ENCODE assay signal across 1 cellular context in the genomic region with DNA sequence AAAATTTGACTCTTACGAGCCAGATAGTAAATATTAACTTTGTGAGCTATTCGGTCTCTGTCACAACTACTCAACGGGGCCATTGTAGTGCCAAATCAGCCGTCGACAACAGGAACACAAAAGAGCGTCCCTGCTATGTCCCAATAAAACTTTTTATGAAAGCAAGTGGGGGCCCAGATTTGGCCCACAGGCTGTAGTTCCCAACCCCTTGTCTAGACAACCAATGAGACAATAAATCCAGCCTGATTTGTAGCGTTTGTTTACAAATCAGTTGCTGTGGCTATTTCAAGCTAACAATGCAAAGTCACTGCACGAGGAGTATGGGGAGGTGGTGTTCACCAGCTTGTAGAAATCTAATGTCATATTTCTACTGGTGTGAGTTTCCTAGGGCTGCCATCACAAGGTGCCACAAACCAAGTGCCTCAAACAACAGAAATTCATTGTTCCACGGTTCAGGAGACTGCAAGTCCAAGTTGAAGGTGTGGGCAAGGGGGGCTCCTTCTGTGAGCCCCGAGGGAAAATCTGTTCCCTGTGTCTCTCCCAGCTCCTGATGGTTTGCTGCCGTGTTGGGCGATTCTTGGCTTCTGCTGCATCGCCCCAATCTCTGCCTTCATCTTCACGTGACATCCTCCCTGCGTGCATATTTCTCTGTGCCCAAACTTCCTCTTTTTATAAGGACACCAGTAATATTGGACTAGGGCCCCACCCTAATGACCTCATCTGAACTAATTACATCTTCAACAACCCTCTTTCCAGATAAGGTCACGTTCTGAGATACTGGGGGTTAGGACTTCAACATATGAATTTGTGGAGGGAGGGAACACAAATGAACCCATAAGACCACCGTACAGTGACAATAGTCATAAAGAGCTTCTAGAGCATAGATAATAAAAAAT.
TF ChIP-seq lines count a peak whose summit lies in the region.

No MANE protein-coding gene starts in this region.

TF ChIP-seq in K562, 482 proteins besides CTCF, POLR2A, EP300 and RAD21 (continued from another document and continues in another):
- TF ChIP-seq, protein P1, sequence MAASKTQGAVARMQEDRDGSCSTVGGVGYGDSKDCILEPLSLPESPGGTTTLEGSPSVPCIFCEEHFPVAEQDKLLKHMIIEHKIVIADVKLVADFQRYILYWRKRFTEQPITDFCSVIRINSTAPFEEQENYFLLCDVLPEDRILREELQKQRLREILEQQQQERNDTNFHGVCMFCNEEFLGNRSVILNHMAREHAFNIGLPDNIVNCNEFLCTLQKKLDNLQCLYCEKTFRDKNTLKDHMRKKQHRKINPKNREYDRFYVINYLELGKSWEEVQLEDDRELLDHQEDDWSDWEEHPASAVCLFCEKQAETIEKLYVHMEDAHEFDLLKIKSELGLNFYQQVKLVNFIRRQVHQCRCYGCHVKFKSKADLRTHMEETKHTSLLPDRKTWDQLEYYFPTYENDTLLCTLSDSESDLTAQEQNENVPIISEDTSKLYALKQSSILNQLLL (CRISPR knock-in tag; IDR thresholded peaks at IDR 0.05; ENCODE audit: borderline replicate concordance): no peak
- TF ChIP-seq ZNF12 (CRISPR knock-in tag; IDR thresholded peaks at IDR 0.05) (no peak), KAT2B (IDR thresholded peaks at IDR 0.05; ENCODE audit: low read depth, low read length) (no peak), RBM15 (IDR thresholded peaks at IDR 0.05; ENCODE audit: insufficient read depth, low read length) (no peak), SIRT6 (IDR thresholded peaks at IDR 0.05; ENCODE audit: low read depth, low read length) (no peak), ADNP (tag; IDR thresholded peaks at IDR 0.05) (no peak; the same call in 1 of the 2 replicates), GATAD2B (IDR thresholded peaks at IDR 0.05; ENCODE audit: borderline replicate concordance) (peak; percentile 69; the same call in 1 of the 2 replicates), SRF (CRISPR knock-in tag; IDR thresholded peaks at IDR 0.05) (peak in 1 of 2 experiments; percentile 81; a peak in 2 of 4 replicates), MAFK (IDR thresholded peaks at IDR 0.05; ENCODE audit: low read length) (no peak), TEAD2 (tag; IDR thresholded peaks at IDR 0.05) (no peak), ZBTB7A (IDR thresholded peaks at IDR 0.05; ENCODE audit: borderline replicate concordance, control insufficient read depth, low read depth, low read length) (no peak), JUNB (CRISPR knock-in tag; conservative IDR thresholded peaks at IDR 0.05) (no peak), DIDO1 (tag; IDR thresholded peaks at IDR 0.05; ENCODE audit: low read depth) (no peak), RNF2 (IDR thresholded peaks at IDR 0.05) (0 out of 2 replicates have a peak, but pooled peaks have one; percentile 16), RBM25 (IDR thresholded peaks at IDR 0.05; ENCODE audit: low read depth, low read length, severe bottlenecking) (no peak), TAF15 (IDR thresholded peaks at IDR 0.05; ENCODE audit: low read depth, low read length) (no peak), ZNF347 (CRISPR knock-in tag; IDR thresholded peaks at IDR 0.05; ENCODE audit: low read depth) (no peak), TGIF2 (CRISPR knock-in tag; IDR thresholded peaks at IDR 0.05) (no peak), ZNF24 (IDR thresholded peaks at IDR 0.05) (no peak), PHF21A (IDR thresholded peaks at IDR 0.05; ENCODE audit: borderline replicate concordance, low read depth) (no peak), POLR3G (IDR thresholded peaks at IDR 0.05; ENCODE audit: extremely low read depth, insufficient read length, insufficient replicate concordance) (no peak), TCF7 (IDR thresholded peaks at IDR 0.05; ENCODE audit: borderline replicate concordance) (no peak), ZZZ3 (IDR thresholded peaks at IDR 0.05) (no peak), COPS2 (conservative IDR thresholded peaks at IDR 0.05) (no peak), C11orf30 (IDR thresholded peaks at IDR 0.05; ENCODE audit: low read depth) (no peak), ZNF431 (CRISPR knock-in tag; IDR thresholded peaks at IDR 0.05) (no peak), SMAD4 (CRISPR knock-in tag; conservative IDR thresholded peaks at IDR 0.05) (peak; percentile 21; the same call in 1 of the 2 replicates), SMC3 (conservative IDR thresholded peaks at IDR 0.05; ENCODE audit: insufficient read depth, low read depth, low read length) (no peak), CCNT2 (IDR thresholded peaks at IDR 0.05; ENCODE audit: borderline replicate concordance, extremely low read depth, insufficient read length, low read depth, low read length) (peak; percentile 37), PHTF2 (CRISPR knock-in tag; IDR thresholded peaks at IDR 0.05) (no peak), ZNF764 (CRISPR knock-in tag; IDR thresholded peaks at IDR 0.05; ENCODE audit: low read depth) (no peak), RBM22 (IDR thresholded peaks at IDR 0.05; ENCODE audit: low read depth, low read length, poor library complexity, severe bottlenecking) (no peak), ZNF778 (CRISPR knock-in tag; IDR thresholded peaks at IDR 0.05) (no peak), ZNF23 (CRISPR knock-in tag; IDR thresholded peaks at IDR 0.05) (no peak), ZNF263 (CRISPR knock-in tag; IDR thresholded peaks at IDR 0.05; ENCODE audit: borderline replicate concordance) (0 out of 2 replicates have a peak, but pooled peaks have one; percentile 18), PPARD (CRISPR knock-in tag; IDR thresholded peaks at IDR 0.05) (no peak), TRIM28 (IDR thresholded peaks at IDR 0.05) (no peak), ZNF217 (CRISPR knock-in tag; IDR thresholded peaks at IDR 0.05) (no peak), ZNF830 (CRISPR knock-in tag; IDR thresholded peaks at IDR 0.05) (no peak), SRSF7 (optimal IDR thresholded peaks at IDR 0.05; ENCODE audit: low read depth, low read length) (no peak), MYC (IDR thresholded peaks at IDR 0.05; ENCODE audit: low read depth, low read length) (peak; percentile 48; the same call in 1 of the 2 replicates), MYC (CRISPR knock-in tag; IDR thresholded peaks at IDR 0.05; ENCODE audit: borderline replicate concordance, low read depth) (no peak), NONO (IDR thresholded peaks at IDR 0.05; ENCODE audit: low read depth in 2 of 2, low read length in 1 of 2) (no peak)
- TF ChIP-seq, protein P2, sequence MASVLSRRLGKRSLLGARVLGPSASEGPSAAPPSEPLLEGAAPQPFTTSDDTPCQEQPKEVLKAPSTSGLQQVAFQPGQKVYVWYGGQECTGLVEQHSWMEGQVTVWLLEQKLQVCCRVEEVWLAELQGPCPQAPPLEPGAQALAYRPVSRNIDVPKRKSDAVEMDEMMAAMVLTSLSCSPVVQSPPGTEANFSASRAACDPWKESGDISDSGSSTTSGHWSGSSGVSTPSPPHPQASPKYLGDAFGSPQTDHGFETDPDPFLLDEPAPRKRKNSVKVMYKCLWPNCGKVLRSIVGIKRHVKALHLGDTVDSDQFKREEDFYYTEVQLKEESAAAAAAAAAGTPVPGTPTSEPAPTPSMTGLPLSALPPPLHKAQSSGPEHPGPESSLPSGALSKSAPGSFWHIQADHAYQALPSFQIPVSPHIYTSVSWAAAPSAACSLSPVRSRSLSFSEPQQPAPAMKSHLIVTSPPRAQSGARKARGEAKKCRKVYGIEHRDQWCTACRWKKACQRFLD (CRISPR knock-in tag; IDR thresholded peaks at IDR 0.05): peak; percentile 24; the same call in 1 of the 2 replicates
- TF ChIP-seq, protein P3, sequence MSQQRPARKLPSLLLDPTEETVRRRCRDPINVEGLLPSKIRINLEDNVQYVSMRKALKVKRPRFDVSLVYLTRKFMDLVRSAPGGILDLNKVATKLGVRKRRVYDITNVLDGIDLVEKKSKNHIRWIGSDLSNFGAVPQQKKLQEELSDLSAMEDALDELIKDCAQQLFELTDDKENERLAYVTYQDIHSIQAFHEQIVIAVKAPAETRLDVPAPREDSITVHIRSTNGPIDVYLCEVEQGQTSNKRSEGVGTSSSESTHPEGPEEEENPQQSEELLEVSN (IDR thresholded peaks at IDR 0.05; ENCODE audit: borderline replicate concordance in 1 of 2, extremely low read depth in 1 of 2, insufficient read depth in 1 of 2, insufficient read length in 1 of 2, low read depth in 1 of 2, low read length in 1 of 2, poor library complexity in 1 of 2, severe bottlenecking in 1 of 2): no peak
- TF ChIP-seq, protein P4, sequence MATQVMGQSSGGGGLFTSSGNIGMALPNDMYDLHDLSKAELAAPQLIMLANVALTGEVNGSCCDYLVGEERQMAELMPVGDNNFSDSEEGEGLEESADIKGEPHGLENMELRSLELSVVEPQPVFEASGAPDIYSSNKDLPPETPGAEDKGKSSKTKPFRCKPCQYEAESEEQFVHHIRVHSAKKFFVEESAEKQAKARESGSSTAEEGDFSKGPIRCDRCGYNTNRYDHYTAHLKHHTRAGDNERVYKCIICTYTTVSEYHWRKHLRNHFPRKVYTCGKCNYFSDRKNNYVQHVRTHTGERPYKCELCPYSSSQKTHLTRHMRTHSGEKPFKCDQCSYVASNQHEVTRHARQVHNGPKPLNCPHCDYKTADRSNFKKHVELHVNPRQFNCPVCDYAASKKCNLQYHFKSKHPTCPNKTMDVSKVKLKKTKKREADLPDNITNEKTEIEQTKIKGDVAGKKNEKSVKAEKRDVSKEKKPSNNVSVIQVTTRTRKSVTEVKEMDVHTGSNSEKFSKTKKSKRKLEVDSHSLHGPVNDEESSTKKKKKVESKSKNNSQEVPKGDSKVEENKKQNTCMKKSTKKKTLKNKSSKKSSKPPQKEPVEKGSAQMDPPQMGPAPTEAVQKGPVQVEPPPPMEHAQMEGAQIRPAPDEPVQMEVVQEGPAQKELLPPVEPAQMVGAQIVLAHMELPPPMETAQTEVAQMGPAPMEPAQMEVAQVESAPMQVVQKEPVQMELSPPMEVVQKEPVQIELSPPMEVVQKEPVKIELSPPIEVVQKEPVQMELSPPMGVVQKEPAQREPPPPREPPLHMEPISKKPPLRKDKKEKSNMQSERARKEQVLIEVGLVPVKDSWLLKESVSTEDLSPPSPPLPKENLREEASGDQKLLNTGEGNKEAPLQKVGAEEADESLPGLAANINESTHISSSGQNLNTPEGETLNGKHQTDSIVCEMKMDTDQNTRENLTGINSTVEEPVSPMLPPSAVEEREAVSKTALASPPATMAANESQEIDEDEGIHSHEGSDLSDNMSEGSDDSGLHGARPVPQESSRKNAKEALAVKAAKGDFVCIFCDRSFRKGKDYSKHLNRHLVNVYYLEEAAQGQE (CRISPR knock-in tag; IDR thresholded peaks at IDR 0.05; ENCODE audit: low read depth): no peak
- TF ChIP-seq, protein P5, sequence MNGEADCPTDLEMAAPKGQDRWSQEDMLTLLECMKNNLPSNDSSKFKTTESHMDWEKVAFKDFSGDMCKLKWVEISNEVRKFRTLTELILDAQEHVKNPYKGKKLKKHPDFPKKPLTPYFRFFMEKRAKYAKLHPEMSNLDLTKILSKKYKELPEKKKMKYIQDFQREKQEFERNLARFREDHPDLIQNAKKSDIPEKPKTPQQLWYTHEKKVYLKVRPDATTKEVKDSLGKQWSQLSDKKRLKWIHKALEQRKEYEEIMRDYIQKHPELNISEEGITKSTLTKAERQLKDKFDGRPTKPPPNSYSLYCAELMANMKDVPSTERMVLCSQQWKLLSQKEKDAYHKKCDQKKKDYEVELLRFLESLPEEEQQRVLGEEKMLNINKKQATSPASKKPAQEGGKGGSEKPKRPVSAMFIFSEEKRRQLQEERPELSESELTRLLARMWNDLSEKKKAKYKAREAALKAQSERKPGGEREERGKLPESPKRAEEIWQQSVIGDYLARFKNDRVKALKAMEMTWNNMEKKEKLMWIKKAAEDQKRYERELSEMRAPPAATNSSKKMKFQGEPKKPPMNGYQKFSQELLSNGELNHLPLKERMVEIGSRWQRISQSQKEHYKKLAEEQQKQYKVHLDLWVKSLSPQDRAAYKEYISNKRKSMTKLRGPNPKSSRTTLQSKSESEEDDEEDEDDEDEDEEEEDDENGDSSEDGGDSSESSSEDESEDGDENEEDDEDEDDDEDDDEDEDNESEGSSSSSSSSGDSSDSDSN (IDR thresholded peaks at IDR 0.05; ENCODE audit: borderline replicate concordance in 1 of 2, low read depth in 2 of 2, low read length in 2 of 2): no peak
- TF ChIP-seq, protein P6, sequence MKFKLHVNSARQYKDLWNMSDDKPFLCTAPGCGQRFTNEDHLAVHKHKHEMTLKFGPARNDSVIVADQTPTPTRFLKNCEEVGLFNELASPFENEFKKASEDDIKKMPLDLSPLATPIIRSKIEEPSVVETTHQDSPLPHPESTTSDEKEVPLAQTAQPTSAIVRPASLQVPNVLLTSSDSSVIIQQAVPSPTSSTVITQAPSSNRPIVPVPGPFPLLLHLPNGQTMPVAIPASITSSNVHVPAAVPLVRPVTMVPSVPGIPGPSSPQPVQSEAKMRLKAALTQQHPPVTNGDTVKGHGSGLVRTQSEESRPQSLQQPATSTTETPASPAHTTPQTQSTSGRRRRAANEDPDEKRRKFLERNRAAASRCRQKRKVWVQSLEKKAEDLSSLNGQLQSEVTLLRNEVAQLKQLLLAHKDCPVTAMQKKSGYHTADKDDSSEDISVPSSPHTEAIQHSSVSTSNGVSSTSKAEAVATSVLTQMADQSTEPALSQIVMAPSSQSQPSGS (CRISPR knock-in tag; IDR thresholded peaks at IDR 0.05): peak; percentile 88; the same call in 1 of the 2 replicates
- TF ChIP-seq, protein P7, sequence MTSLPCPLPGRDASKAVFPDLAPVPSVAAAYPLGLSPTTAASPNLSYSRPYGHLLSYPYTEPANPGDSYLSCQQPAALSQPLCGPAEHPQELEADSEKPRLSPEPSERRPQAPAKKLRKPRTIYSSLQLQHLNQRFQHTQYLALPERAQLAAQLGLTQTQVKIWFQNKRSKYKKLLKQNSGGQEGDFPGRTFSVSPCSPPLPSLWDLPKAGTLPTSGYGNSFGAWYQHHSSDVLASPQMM (CRISPR knock-in tag; IDR thresholded peaks at IDR 0.05): no peak
- TF ChIP-seq, protein P8, sequence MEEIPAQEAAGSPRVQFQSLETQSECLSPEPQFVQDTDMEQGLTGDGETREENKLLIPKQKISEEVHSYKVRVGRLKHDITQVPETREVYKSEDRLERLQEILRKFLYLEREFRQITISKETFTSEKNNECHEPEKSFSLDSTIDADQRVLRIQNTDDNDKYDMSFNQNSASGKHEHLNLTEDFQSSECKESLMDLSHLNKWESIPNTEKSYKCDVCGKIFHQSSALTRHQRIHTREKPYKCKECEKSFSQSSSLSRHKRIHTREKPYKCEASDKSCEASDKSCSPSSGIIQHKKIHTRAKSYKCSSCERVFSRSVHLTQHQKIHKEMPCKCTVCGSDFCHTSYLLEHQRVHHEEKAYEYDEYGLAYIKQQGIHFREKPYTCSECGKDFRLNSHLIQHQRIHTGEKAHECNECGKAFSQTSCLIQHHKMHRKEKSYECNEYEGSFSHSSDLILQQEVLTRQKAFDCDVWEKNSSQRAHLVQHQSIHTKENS (CRISPR knock-in tag; IDR thresholded peaks at IDR 0.05): no peak
- TF ChIP-seq, protein P9, sequence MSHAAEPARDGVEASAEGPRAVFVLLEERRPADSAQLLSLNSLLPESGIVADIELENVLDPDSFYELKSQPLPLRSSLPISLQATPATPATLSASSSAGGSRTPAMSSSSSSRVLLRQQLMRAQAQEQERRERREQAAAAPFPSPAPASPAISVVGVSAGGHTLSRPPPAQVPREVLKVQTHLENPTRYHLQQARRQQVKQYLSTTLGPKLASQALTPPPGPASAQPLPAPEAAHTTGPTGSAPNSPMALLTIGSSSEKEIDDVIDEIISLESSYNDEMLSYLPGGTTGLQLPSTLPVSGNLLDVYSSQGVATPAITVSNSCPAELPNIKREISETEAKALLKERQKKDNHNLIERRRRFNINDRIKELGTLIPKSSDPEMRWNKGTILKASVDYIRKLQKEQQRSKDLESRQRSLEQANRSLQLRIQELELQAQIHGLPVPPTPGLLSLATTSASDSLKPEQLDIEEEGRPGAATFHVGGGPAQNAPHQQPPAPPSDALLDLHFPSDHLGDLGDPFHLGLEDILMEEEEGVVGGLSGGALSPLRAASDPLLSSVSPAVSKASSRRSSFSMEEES (CRISPR knock-in tag; IDR thresholded peaks at IDR 0.05): peak; percentile 56
- TF ChIP-seq, protein P10, sequence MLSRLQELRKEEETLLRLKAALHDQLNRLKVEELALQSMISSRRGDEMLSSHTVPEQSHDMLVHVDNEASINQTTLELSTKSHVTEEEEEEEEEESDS (CRISPR knock-in tag; IDR thresholded peaks at IDR 0.05): no peak
